Comparison of ENCODE assay signal across 8 cellular contexts in the genomic region with DNA sequence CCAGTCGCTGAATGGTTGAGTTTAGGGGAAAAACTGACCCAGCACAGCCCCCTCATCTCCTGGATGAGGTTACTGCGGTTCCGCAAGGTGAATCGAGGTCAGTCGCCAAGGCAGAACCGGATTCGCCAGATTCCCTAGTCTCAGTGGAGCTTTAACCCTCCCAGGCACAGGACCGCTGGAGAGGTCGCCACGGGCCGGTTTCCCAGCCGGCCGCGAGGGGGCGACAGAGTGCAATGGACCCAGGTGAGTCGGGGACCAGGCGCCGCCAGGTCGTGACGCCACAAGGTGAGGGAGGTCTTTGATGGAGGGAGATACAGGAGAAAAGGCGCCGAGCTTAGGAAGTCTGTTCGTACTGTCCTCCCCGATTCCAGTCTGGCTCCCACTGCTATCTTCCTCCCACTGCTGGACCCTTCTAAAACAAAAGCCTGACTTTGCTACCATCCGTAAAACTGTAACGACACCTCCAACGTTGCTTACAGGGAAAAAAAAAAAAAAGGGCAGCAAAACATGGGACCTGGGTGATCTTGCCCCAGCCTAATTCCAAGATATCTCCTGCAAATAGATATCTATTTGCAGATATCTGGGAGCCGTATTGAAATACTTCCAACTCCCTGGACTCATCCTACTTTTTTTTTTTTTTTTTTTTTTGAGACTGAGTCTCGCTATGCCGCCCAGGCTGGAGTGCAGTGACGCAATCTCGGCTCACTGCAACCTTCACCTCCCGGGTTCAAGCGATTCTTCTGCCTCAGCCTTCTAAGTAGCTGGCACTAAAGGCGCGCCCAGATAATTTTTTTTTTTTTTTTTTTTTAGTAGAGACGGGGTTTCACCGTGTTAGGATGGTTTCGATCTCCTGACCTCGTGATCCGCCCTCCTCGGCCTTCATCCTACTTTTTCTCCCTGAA. TPM values are rescaled to one million over a fixed set of nuclear protein-coding genes. Genes with fewer than 3 reads are reported as not detected.
A peak's percentile ranks its signal among the peaks of the same experiment; 100 is the strongest.
DNase-seq lines count a peak whose midpoint lies in the region; ATAC-seq, FAIRE-seq and TF ChIP-seq lines count a peak whose summit lies in the region.

No MANE protein-coding gene starts in this region.

- TF ChIP-seq EP300 in H1 (IDR thresholded peaks at IDR 0.05; ENCODE audit: borderline replicate concordance in 1 of 2, low read depth in 2 of 2, low read length in 2 of 2) = peak in 1 of 2 experiments; percentile 32; a peak in 1 of 3 replicates

- no peaks in the 10 kb centered on the region for H3K9me3 ChIP-seq in H1 (ENCODE audit: insufficient read depth in 2 of 2, low read depth in 1 of 2, low read length in 1 of 2)

- H4K5ac ChIP-seq in H1 (ENCODE audit: insufficient read length, low read depth, low read length) = peak overlapping the region; percentile 60

- H2AFZ ChIP-seq in H1 (ENCODE audit: low read length) = no peak overlapping the region; the same call in 1 of the 2 replicates

- no peak overlapping the region; the same call in 1 of the 2 replicates for H2BK12ac ChIP-seq in H1 (ENCODE audit: low read depth, low read length)

- peak; percentile 26 for ATAC-seq in HG03565 (IDR thresholded peaks at IDR 0.05; ENCODE audit: unreplicated experiment)
- ATAC-seq in HG02763 (IDR thresholded peaks at IDR 0.05; ENCODE audit: unreplicated experiment) = no peak

- no peak overlapping the region for H3K56ac ChIP-seq in H1 (replicated peaks; ENCODE audit: insufficient read length, low read depth, low read length)

- no peak overlapping the region for H4K91ac ChIP-seq in H1 (replicated peaks; ENCODE audit: insufficient read length, low read length)

- H2BK20ac ChIP-seq in H1 (ENCODE audit: low read length) = no peak overlapping the region

- H3K36me3 ChIP-seq in H1 (ENCODE audit: control insufficient read depth in 2 of 4, insufficient read depth in 4 of 4, low read length in 3 of 4) = no peaks in the 10 kb centered on the region; a peak in 1 of 8 replicates

- H3K23me2 ChIP-seq in H1 (ENCODE audit: low read depth, low read length) = peaks cover 13% of the 10 kb centered on the region

- 0 out of 2 replicates have a peak, but pooled peaks cover 7% of the 10 kb centered on the region for H3K79me1 ChIP-seq in H1 (ENCODE audit: low read depth, low read length)

- peak; percentile 57 to 67 for TF ChIP-seq RAD21 in H1 (IDR thresholded peaks at IDR 0.05 in 1 of 2, conservative IDR thresholded peaks at IDR 0.05 in 1 of 2; ENCODE audit: low read depth in 2 of 2, low read length in 2 of 2)

- no peak overlapping the region for H2BK120ac ChIP-seq in H1 (replicated peaks; ENCODE audit: low read depth, low read length)

- peak; percentile 75 for FAIRE-seq in H1 (lab: Jason Lieb, UNC)

- H3K18ac ChIP-seq in H1 (ENCODE audit: extremely low read depth, low read length) = peak overlapping the region; percentile 86; the same call in 1 of the 2 replicates

- TF ChIP-seq CTCF in H1 (IDR thresholded peaks at IDR 0.05; ENCODE audit: control extremely low read depth in 1 of 3, insufficient read depth in 1 of 3, low read depth in 1 of 3, low read length in 3 of 3) = peak; percentile 91 to 99 (median 94)

- DNase-seq in DMS 273 (lab: John Stamatoyannopoulos, UW; ENCODE audit: unreplicated experiment) (peak; percentile 84), NCI-H82 treated with DMSO at 0.1 percent for 48 hours (lab: John Stamatoyannopoulos, UW; ENCODE audit: unreplicated experiment) (peak; percentile 17), H1 (ENCODE audit: low read depth in 1 of 2, low spot score in 2 of 2) (peak; percentile 92 to 100), medulla oblongata (ENCODE audit: extremely low spot score) (peak; percentile 87)
- peak; percentile 97 for DNase-seq in activated CD8-positive, alpha-beta memory T cell treated with anti-CD3 and anti-CD28 coated beads for 24 hours
- peak; percentile 79 to 90 (median 87) for DNase-seq in stimulated activated CD4-positive, alpha-beta T cell treated with anti-CD3 and anti-CD28 coated beads, TNF-alpha, amount 100 ng/mL, for 48 hours (ENCODE audit: low read depth in 3 of 3)

- H3K23ac ChIP-seq in H1 (ENCODE audit: insufficient read length) = no peak overlapping the region

- H3K4ac ChIP-seq in H1 (replicated peaks; ENCODE audit: insufficient read length, low read depth, low read length) = no peak overlapping the region

- H3K4me3 ChIP-seq in H1 (ENCODE audit: extremely low read depth in 1 of 4, insufficient read depth in 2 of 4, low read depth in 3 of 4, low read length in 4 of 4) = peak overlapping the region; percentile 49 to 78 (median 68)

- H2BK15ac ChIP-seq in H1 (ENCODE audit: low read length) = 0 out of 2 replicates have a peak overlapping the region, but pooled peaks have one; percentile 50

- H3K27me3 ChIP-seq in H1 (replicated peaks in 1 of 4; ENCODE audit: control insufficient read depth in 3 of 4, extremely low read depth in 1 of 4, insufficient read depth in 3 of 4, low read length in 3 of 4) = no peaks in the 10 kb centered on the region

- WGBS in H1 (ENCODE audit: extremely low coverage in 1 of 2, insufficient coverage in 1 of 2, insufficient read length in 1 of 2, insufficient replicate concordance in 2 of 2, low coverage in 1 of 2, low lambda C conversion rate in 2 of 2, missing lambda C conversion rate in 1 of 2), 2 experiments = 3% methylated on average over 26 of the region's 42 CpGs; no CpG with 5 or more reads in 1 of the 2 experiments

- peak in 1 of 2 experiments; percentile 81; a peak in 2 of 3 replicates for TF ChIP-seq POLR2A in H1 (IDR thresholded peaks at IDR 0.05; ENCODE audit: control extremely low read depth in 1 of 2, low read depth in 2 of 2, low read length in 2 of 2)

- H4K20me1 ChIP-seq in H1 (replicated peaks in 1 of 2; ENCODE audit: control insufficient read depth in 1 of 2, insufficient read depth in 2 of 2, low read length in 2 of 2) = no peaks in the 10 kb centered on the region

- H2BK5ac ChIP-seq in H1 (ENCODE audit: low read depth, low read length) = peak overlapping the region; percentile 100; the same call in 1 of the 2 replicates

- H3K79me2 ChIP-seq in H1 (ENCODE audit: control insufficient read depth in 1 of 2, insufficient read depth in 2 of 2, low read length in 2 of 2) = peaks cover 0 to 11% of the 10 kb centered on the region in 2 experiments; a peak in 1 of 4 replicates

- H2AK5ac ChIP-seq in H1 (ENCODE audit: low read depth, low read length) = no peak overlapping the region

- POLR2A ChIA-PET in H1 (lab: Charles Lee; ENCODE audit: partially characterized antibody) = interaction anchor here (0.6 to 7.8 kb wide), 30 partner anchors 9 to 1830 kb away, joined by 3 to 63 read pairs (median 4); a partner anchor contains a TSS

- H3K27ac ChIP-seq in H1 (ENCODE audit: low read depth, low read length) = peak overlapping the region; percentile 42; the same call in 1 of the 2 replicates

- peak overlapping the region; percentile 36 to 71 (median 62); a peak in 5 of 7 replicates for H3K9ac ChIP-seq in H1 (replicated peaks in 1 of 4; ENCODE audit: extremely low read depth in 1 of 4, low read depth in 3 of 4, low read length in 3 of 4)

- H3K4me2 ChIP-seq in H1 (ENCODE audit: insufficient read depth in 1 of 2, low read depth in 2 of 2, low read length in 2 of 2) = peak overlapping the region; percentile 54 to 68

- CTCF ChIA-PET in H1 (lab: Charles Lee; ENCODE audit: partially characterized antibody) = interaction anchor here (0.6 to 4.5 kb wide), 40 partner anchors 8 to 1310 kb away, joined by 3 to 35 read pairs (median 4); a partner anchor contains a TSS

- H4K8ac ChIP-seq in H1 (ENCODE audit: extremely low read depth, insufficient read depth, low read length) = no peak overlapping the region

- peaks cover 0 to 8% (median 6%) of the 10 kb centered on the region in 4 experiments; a peak in 6 of 7 replicates for H3K4me1 ChIP-seq in H1 (replicated peaks in 1 of 4; ENCODE audit: control insufficient read depth in 3 of 4, insufficient read depth in 4 of 4, low read length in 3 of 4)

- H3K14ac ChIP-seq in H1 (ENCODE audit: insufficient read length) = no peak overlapping the region

RNA-seq across cellular contexts. Expression of a gene that starts 1.4 kb away (rescaled TPM):
- 46.5 and 49.3 TPM in 2 replicates for total RNA-seq in H1 (2021; fragmentation: NEBNext Ultra II Directional; extraction: Animal tissue kit (Norgen Biotek cat#: 25700))
- polyA plus RNA-seq in H1 (2011; rRNA removed) = 57.2 and 81.0 TPM in 2 replicates
- polyA plus RNA-seq in H1 (2011; cell fraction: cytosol; rRNA removed) = 58.2 TPM
- 170 TPM for polyA plus RNA-seq in H1 (2011; cell fraction: nucleus; rRNA removed)
- polyA plus RNA-seq in H1 (2012, experiment 1 of 2) = 43.4 to 56.3 TPM (median 52.3 TPM) in 4 replicates
- polyA plus RNA-seq in H1 (2012, experiment 2 of 2) = 38.5 TPM
- 31.2 TPM for polyA plus RNA-seq in H1 (2013, experiment 1 of 2)
- polyA plus RNA-seq in H1 (2013, experiment 2 of 2) = 28.6 TPM
- polyA minus RNA-seq in H1 (2011; rRNA and poly(A)+ RNA removed) = 25.7 and 39.1 TPM in 2 replicates
- 36.0 TPM for polyA minus RNA-seq in H1 (2011; cell fraction: cytosol; rRNA and poly(A)+ RNA removed)
- 64.4 TPM for polyA minus RNA-seq in H1 (2011; cell fraction: nucleus; rRNA and poly(A)+ RNA removed)

RNA-seq across cellular contexts. Expression of a gene that starts 27.4 kb away (rescaled TPM):
- total RNA-seq in H1 (2021; fragmentation: NEBNext Ultra II Directional; extraction: Animal tissue kit (Norgen Biotek cat#: 25700)) = not detected in 2 replicates
- not detected in 2 replicates for polyA plus RNA-seq in H1 (2011; rRNA removed)
- not detected for polyA plus RNA-seq in H1 (2011; cell fraction: cytosol; rRNA removed)
- not detected for polyA plus RNA-seq in H1 (2011; cell fraction: nucleus; rRNA removed)
- polyA plus RNA-seq in H1 (2012, experiment 1 of 2) = not detected in 4 replicates
- polyA plus RNA-seq in H1 (2012, experiment 2 of 2) = not detected
- not detected for polyA plus RNA-seq in H1 (2013, experiment 1 of 2)
- polyA plus RNA-seq in H1 (2013, experiment 2 of 2) = not detected
- not detected in 2 replicates for polyA minus RNA-seq in H1 (2011; rRNA and poly(A)+ RNA removed)
- not detected for polyA minus RNA-seq in H1 (2011; cell fraction: cytosol; rRNA and poly(A)+ RNA removed)
- not detected for polyA minus RNA-seq in H1 (2011; cell fraction: nucleus; rRNA and poly(A)+ RNA removed)

RNA-seq across cellular contexts. Expression of a gene that starts 32.2 kb away (rescaled TPM):
- 32.4 and 40.3 TPM in 2 replicates for total RNA-seq in H1 (2021; fragmentation: NEBNext Ultra II Directional; extraction: Animal tissue kit (Norgen Biotek cat#: 25700))
- 23.9 and 34.8 TPM in 2 replicates for polyA plus RNA-seq in H1 (2011; rRNA removed)
- polyA plus RNA-seq in H1 (2011; cell fraction: cytosol; rRNA removed) = 22.8 TPM
- polyA plus RNA-seq in H1 (2011; cell fraction: nucleus; rRNA removed) = 50.1 TPM
- polyA plus RNA-seq in H1 (2012, experiment 1 of 2) = 57.5 to 65.6 TPM (median 60.4 TPM) in 4 replicates
- 35.9 TPM for polyA plus RNA-seq in H1 (2012, experiment 2 of 2)
- 21.9 TPM for polyA plus RNA-seq in H1 (2013, experiment 1 of 2)
- polyA plus RNA-seq in H1 (2013, experiment 2 of 2) = 22.1 TPM
- 20.1 and 23.7 TPM in 2 replicates for polyA minus RNA-seq in H1 (2011; rRNA and poly(A)+ RNA removed)
- 17.0 TPM for polyA minus RNA-seq in H1 (2011; cell fraction: cytosol; rRNA and poly(A)+ RNA removed)
- 19.7 TPM for polyA minus RNA-seq in H1 (2011; cell fraction: nucleus; rRNA and poly(A)+ RNA removed)

RNA-seq across cellular contexts. Expression of a gene that starts 47.0 kb away (rescaled TPM):
- total RNA-seq in H1 (2021; fragmentation: NEBNext Ultra II Directional; extraction: Animal tissue kit (Norgen Biotek cat#: 25700)) = 10.1 and 11.2 TPM in 2 replicates
- 8.3 and 15.4 TPM in 2 replicates for polyA plus RNA-seq in H1 (2011; rRNA removed)
- 5.3 TPM for polyA plus RNA-seq in H1 (2011; cell fraction: cytosol; rRNA removed)
- polyA plus RNA-seq in H1 (2011; cell fraction: nucleus; rRNA removed) = 7.8 TPM
- 5.5 to 11.6 TPM (median 10.8 TPM) in 4 replicates for polyA plus RNA-seq in H1 (2012, experiment 1 of 2)
- 8.9 TPM for polyA plus RNA-seq in H1 (2012, experiment 2 of 2)
- polyA plus RNA-seq in H1 (2013, experiment 1 of 2) = 11.0 TPM
- polyA plus RNA-seq in H1 (2013, experiment 2 of 2) = 10.5 TPM
- 2.1 and 2.2 TPM in 2 replicates for polyA minus RNA-seq in H1 (2011; rRNA and poly(A)+ RNA removed)
- 4.3 TPM for polyA minus RNA-seq in H1 (2011; cell fraction: cytosol; rRNA and poly(A)+ RNA removed)
- polyA minus RNA-seq in H1 (2011; cell fraction: nucleus; rRNA and poly(A)+ RNA removed) = 5.1 TPM

RNA-seq across cellular contexts. Expression of a gene that starts 51.3 kb away (rescaled TPM):
- total RNA-seq in H1 (2021; fragmentation: NEBNext Ultra II Directional; extraction: Animal tissue kit (Norgen Biotek cat#: 25700)) = 35.7 and 36.6 TPM in 2 replicates
- polyA plus RNA-seq in H1 (2011; rRNA removed) = 67.7 and 74.8 TPM in 2 replicates
- polyA plus RNA-seq in H1 (2011; cell fraction: cytosol; rRNA removed) = 47.4 TPM
- polyA plus RNA-seq in H1 (2011; cell fraction: nucleus; rRNA removed) = 60.6 TPM
- polyA plus RNA-seq in H1 (2012, experiment 1 of 2) = 33.3 to 46.0 TPM (median 43.7 TPM) in 4 replicates
- polyA plus RNA-seq in H1 (2012, experiment 2 of 2) = 66.6 TPM
- 33.9 TPM for polyA plus RNA-seq in H1 (2013, experiment 1 of 2)
- polyA plus RNA-seq in H1 (2013, experiment 2 of 2) = 31.0 TPM
- polyA minus RNA-seq in H1 (2011; rRNA and poly(A)+ RNA removed) = 31.8 and 36.4 TPM in 2 replicates
- polyA minus RNA-seq in H1 (2011; cell fraction: cytosol; rRNA and poly(A)+ RNA removed) = 30.2 TPM
- 13.4 TPM for polyA minus RNA-seq in H1 (2011; cell fraction: nucleus; rRNA and poly(A)+ RNA removed)

Comparison
In these comparisons a context has a peak if more than half of its experiments do, and no peak if none do; other contexts are left out.
1. DNase-seq: peak in every context shown above with its lines; median percentile 97 in activated CD8-positive, alpha-beta memory T cell treated with anti-CD3 and anti-CD28 coated beads for 24 hours; 96 in H1; 87 in medulla oblongata; 87 in stimulated activated CD4-positive, alpha-beta T cell treated with anti-CD3 and anti-CD28 coated beads, TNF-alpha, amount 100 ng/mL, for 48 hours; 84 in DMS 273; 17 in NCI-H82 treated with DMSO at 0.1 percent for 48 hours.